ENCODE assay signal across 15 cellular contexts in genomic region chrX:71784348-71784983, GRCh38. TPM values are rescaled to one million over a fixed set of nuclear protein-coding genes. Genes with fewer than 3 reads are reported as not detected.
DNase-seq lines count a peak whose midpoint lies in the region; ATAC-seq and TF ChIP-seq lines count a peak whose summit lies in the region.
"Not testable (repeated sequence)": the region's sequence is repeated elsewhere in the genome, so short reads cannot be mapped to it uniquely, and the experiment has no call there.
"Had no signal": no experiment of that assay in that cellular context is flagged by ENCODE, and none has a peak within 500 bp of the region (broad histone marks: within the 10 kb centered on the region; RNA-seq: fewer than 3 reads in every experiment).

No MANE protein-coding gene starts in this region.

- H3K4me1 ChIP-seq in Panc1 (ENCODE audit: control insufficient read depth, insufficient read depth, low read length); right lobe of liver; upper lobe of right lung: not testable (repeated sequence)

- ATAC-seq in GM18505 (IDR thresholded peaks at IDR 0.05; ENCODE audit: unreplicated experiment) = peak; percentile 60
- ATAC-seq in GM19463 (IDR thresholded peaks at IDR 0.05; ENCODE audit: unreplicated experiment) = peak; percentile 66
- peak; percentile 56 for ATAC-seq in HG02610 (IDR thresholded peaks at IDR 0.05; ENCODE audit: unreplicated experiment)
- ATAC-seq in HG03066 (IDR thresholded peaks at IDR 0.05; ENCODE audit: low read depth, unreplicated experiment) = peak; percentile 69
- ATAC-seq in Panc1 = peak; percentile 73; the same call in 1 of the 2 replicates
- ATAC-seq in activated naive CD8-positive, alpha-beta T cell treated with anti-CD3 and anti-CD28 coated beads, Interleukin-2, amount 50 U/mL, for 24 hours = peak; percentile 43
- peak; percentile 11 to 56 (median 32) for ATAC-seq in right lobe of liver
- ATAC-seq in upper lobe of right lung = peak; percentile 84

- not testable (repeated sequence) for H3K36me3 ChIP-seq in Panc1 (ENCODE audit: control insufficient read depth, insufficient read depth, low read length); right lobe of liver; upper lobe of right lung

- not testable (repeated sequence) for H3K4me3 ChIP-seq in Panc1 (ENCODE audit: low read depth in 2 of 2, low read length in 2 of 2); right lobe of liver; upper lobe of right lung

- CTCF ChIA-PET in Panc1 (lab: Charles Lee) = not testable (repeated sequence)

- H3K4me3 Mint-ChIP-seq in activated naive CD8-positive, alpha-beta T cell treated with anti-CD3 and anti-CD28 coated beads, Interleukin-2, amount 50 U/mL, for 24 hours = not testable (repeated sequence)

- not testable (repeated sequence) for H3K36me3 Mint-ChIP-seq in activated naive CD8-positive, alpha-beta T cell treated with anti-CD3 and anti-CD28 coated beads, Interleukin-2, amount 50 U/mL, for 24 hours (ENCODE audit: low read depth)

- no CpG with 5 or more reads among the region's 15 CpGs for WGBS in right lobe of liver (ENCODE audit: insufficient coverage, low coverage, low lambda C conversion rate, missing lambda C conversion rate)

- TF ChIP-seq POLR2A in GM18505 (IDR thresholded peaks at IDR 0.05; ENCODE audit: borderline replicate concordance, extremely low read depth, insufficient read depth, insufficient read length); right lobe of liver (IDR thresholded peaks at IDR 0.05): not testable (repeated sequence)

- POLR2A ChIA-PET in Panc1 (lab: Charles Lee) = not testable (repeated sequence)

- not testable (repeated sequence) for H3K27me3 Mint-ChIP-seq in activated naive CD8-positive, alpha-beta T cell treated with anti-CD3 and anti-CD28 coated beads, Interleukin-2, amount 50 U/mL, for 24 hours

- H3K27me3 ChIP-seq in Panc1 (ENCODE audit: control insufficient read depth, insufficient read depth, low read length); right lobe of liver; upper lobe of right lung: not testable (repeated sequence)

- not testable (repeated sequence) for H3K9me3 ChIP-seq in Panc1 (ENCODE audit: control insufficient read depth, insufficient read depth, low read depth, low read length); right lobe of liver; upper lobe of right lung

- H3K4me1 Mint-ChIP-seq in activated naive CD8-positive, alpha-beta T cell treated with anti-CD3 and anti-CD28 coated beads, Interleukin-2, amount 50 U/mL, for 24 hours = not testable (repeated sequence)

- not testable (repeated sequence) for DNase-seq in Panc1 (ENCODE audit: low read depth, low spot score); activated naive CD8-positive, alpha-beta T cell treated with anti-CD3 and anti-CD28 coated beads, Interleukin-2, amount 50 U/mL, for 24 hours; right lobe of liver; upper lobe of right lung

- H3K27ac ChIP-seq in Panc1 (ENCODE audit: low read length); right lobe of liver; upper lobe of right lung: not testable (repeated sequence)

- not testable (repeated sequence) for BruUV-seq in Panc1 (replicated peaks; lab: Mats Ljungman, UMichigan)

- intact Hi-C loops in Panc1 (cut with micrococcal nuclease; ENCODE audit: unreplicated experiment); right lobe of liver (cut with DNase I); upper lobe of right lung (cut with DNase I): not testable (repeated sequence)

- TF ChIP-seq CTCF in Panc1 (IDR thresholded peaks at IDR 0.05); right lobe of liver (IDR thresholded peaks at IDR 0.05); upper lobe of right lung (IDR thresholded peaks at IDR 0.05): not testable (repeated sequence)

- H3K27ac Mint-ChIP-seq in activated naive CD8-positive, alpha-beta T cell treated with anti-CD3 and anti-CD28 coated beads, Interleukin-2, amount 50 U/mL, for 24 hours = not testable (repeated sequence)

- not testable (repeated sequence) for H3K9me3 Mint-ChIP-seq in activated naive CD8-positive, alpha-beta T cell treated with anti-CD3 and anti-CD28 coated beads, Interleukin-2, amount 50 U/mL, for 24 hours

- in situ Hi-C loops in Panc1 (cut with HindIII; ENCODE audit: low pct_unique_long_range_greater_than_20kb, low sequenced_read_pairs) = not testable (repeated sequence)

RNA-seq across cellular contexts. Expression of gene CXorf49B, which starts 21.3 kb away (rescaled TPM):
- total RNA-seq in Panc1 (2021; ENCODE audit: unreplicated experiment) (not detected), right lobe of liver (not detected), upper lobe of right lung (not detected)
- polyA plus RNA-seq in Panc1 (2012; ENCODE audit: insufficient read length) = not detected
- total RNA-seq: breast epithelium; CD8-positive, alpha-beta memory T cell; H1; IMR-90; lower leg skin; MCF 10A; omental fat pad had no signal
- polyA plus RNA-seq: CD8-positive, alpha-beta memory T cell; H1; IMR-90 had no signal

Comparison
In these comparisons a context has a peak if more than half of its experiments do, and no peak if none do; other contexts are left out.
1. ATAC-seq: peak in every context shown above with its lines; median percentile 84 in upper lobe of right lung; 73 in Panc1; 69 in HG03066; 66 in GM19463; 60 in GM18505; 56 in HG02610; 43 in activated naive CD8-positive, alpha-beta T cell treated with anti-CD3 and anti-CD28 coated beads, Interleukin-2, amount 50 U/mL, for 24 hours; 32 in right lobe of liver.